In the genomic region with DNA sequence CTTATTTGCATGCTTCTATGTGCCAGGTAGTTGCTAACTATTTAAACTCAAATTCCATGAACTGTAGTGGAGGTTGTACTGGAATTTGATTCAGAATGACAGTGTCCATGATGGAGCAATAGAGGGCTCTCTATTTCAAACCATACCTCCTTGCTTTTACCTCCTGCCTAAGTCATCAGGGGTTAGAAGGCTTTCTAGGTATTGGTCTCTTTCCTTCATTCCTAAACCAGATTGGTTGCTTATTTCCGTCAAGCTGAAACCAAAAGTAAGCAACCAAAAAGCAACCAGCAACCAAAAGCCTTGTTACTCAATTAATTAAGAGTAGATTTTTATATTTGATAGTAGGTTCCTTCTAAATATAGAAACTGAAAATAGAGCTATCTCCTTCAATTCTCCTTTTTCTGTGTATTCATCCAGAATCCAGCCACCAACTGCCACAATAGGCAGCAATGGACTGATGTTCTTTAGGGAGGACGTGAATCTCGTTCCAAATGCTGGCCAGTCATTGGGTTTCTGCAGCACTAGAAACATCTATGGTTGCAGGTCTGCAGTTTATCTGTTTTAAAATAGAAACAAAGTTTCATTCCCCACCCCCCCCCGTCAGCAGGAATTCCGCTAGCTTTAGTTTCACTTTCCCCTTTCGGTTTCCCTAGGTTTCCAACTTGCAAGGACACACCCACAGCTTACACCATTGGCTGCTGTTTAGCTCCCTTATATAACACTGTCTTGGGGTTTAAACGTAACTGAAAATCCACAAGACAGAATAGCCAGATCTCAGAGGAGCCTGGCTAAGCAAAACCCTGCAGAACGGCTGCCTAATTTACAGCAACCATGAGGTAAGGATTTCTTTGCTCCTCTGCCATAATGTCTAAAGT, we compare ENCODE assay signal across 8 cellular contexts. TPM values are rescaled to one million over a fixed set of nuclear protein-coding genes. Genes with fewer than 3 reads are reported as not detected.
DNase-seq lines count a peak whose midpoint lies in the region; ATAC-seq and TF ChIP-seq lines count a peak whose summit lies in the region.

A gene with protein sequence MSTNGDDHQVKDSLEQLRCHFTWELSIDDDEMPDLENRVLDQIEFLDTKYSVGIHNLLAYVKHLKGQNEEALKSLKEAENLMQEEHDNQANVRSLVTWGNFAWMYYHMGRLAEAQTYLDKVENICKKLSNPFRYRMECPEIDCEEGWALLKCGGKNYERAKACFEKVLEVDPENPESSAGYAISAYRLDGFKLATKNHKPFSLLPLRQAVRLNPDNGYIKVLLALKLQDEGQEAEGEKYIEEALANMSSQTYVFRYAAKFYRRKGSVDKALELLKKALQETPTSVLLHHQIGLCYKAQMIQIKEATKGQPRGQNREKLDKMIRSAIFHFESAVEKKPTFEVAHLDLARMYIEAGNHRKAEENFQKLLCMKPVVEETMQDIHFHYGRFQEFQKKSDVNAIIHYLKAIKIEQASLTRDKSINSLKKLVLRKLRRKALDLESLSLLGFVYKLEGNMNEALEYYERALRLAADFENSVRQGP (plus strand): TSS at position 742 of the 875 bp plus-strand sequence. CDS start 90 bp downstream, at position 832.

- H3K4me1 ChIP-seq in ectodermal cell (ENCODE audit: control insufficient read depth, insufficient read depth, low read length) (no peaks in the 10 kb centered on the region), liver (ENCODE audit: control insufficient read depth in 4 of 4, insufficient read depth in 4 of 4, low read length in 3 of 4) (peaks cover 3 to 39% (median 14%) of the 10 kb centered on the region in 4 donors)

- no peaks in the 10 kb centered on the region for H3K36me3 Mint-ChIP-seq in stimulated activated memory B cell treated with anti-CD40 and anti-IgM and Interleukin-4, amounts not matched to agents 10 μg/mL and 1 μg/mL and 100 μg/mL, for 72 hours

- H3K4me1 Mint-ChIP-seq in stimulated activated memory B cell treated with anti-CD40 and anti-IgM and Interleukin-4, amounts not matched to agents 10 μg/mL and 1 μg/mL and 100 μg/mL, for 72 hours: peaks cover 15% of the 10 kb centered on the region

- H3K9ac ChIP-seq in liver (ENCODE audit: low read depth in 1 of 2, low read length in 2 of 2): peak within 1 kb of the TSS; percentile 77 to 90

- TF ChIP-seq RAD21 in liver (IDR thresholded peaks at IDR 0.05): peak; percentile 25 to 43

- no peaks in the 10 kb centered on the region for H3K9me3 Mint-ChIP-seq in stimulated activated memory B cell treated with anti-CD40 and anti-IgM and Interleukin-4, amounts not matched to agents 10 μg/mL and 1 μg/mL and 100 μg/mL, for 72 hours

- TF ChIP-seq CTCF in VCaP (conservative IDR thresholded peaks at IDR 0.05): no peak
- TF ChIP-seq CTCF in liver (IDR thresholded peaks at IDR 0.05; ENCODE audit: low read depth, low read length, missing input control): no peak

- H3K27ac ChIP-seq in VCaP: peak within 1 kb of the TSS; percentile 59
- peak within 1 kb of the TSS; percentile 23 for H3K27ac ChIP-seq in ectodermal cell (ENCODE audit: insufficient read depth, low read depth, low read length, poor library complexity, severe bottlenecking)
- H3K27ac ChIP-seq in liver (ENCODE audit: low read depth in 1 of 2, low read length in 2 of 2): peak within 1 kb of the TSS; percentile 90 to 95

- no peaks in the 10 kb centered on the region for H3K27me3 Mint-ChIP-seq in stimulated activated memory B cell treated with anti-CD40 and anti-IgM and Interleukin-4, amounts not matched to agents 10 μg/mL and 1 μg/mL and 100 μg/mL, for 72 hours

- peak; percentile 28 for DNase-seq in stimulated activated CD4-positive, alpha-beta T cell treated with anti-CD3 and anti-CD28 coated beads, Interleukin-15, amount 100 ng/mL, for 24 hours
- DNase-seq in stimulated activated CD4-positive, alpha-beta T cell treated with anti-CD3 and anti-CD28 coated beads, Interleukin-12 subunit alpha, Interleukin-12 subunit beta, amount 100 ng/mL, for 4 hours: no peak
- DNase-seq in H4 (ENCODE audit: low spot score) (peak; percentile 95), LoVo (ENCODE audit: low spot score) (peak; percentile 78)

- WGBS in ectodermal cell, 2 experiments: 15 to 18% methylated on average over 8 of the region's 8 CpGs
- WGBS in liver: under 1% methylated on average over 8 of the region's 8 CpGs

- peak within 1 kb of the TSS; percentile 77 for H3K4me3 Mint-ChIP-seq in stimulated activated memory B cell treated with anti-CD40 and anti-IgM and Interleukin-4, amounts not matched to agents 10 μg/mL and 1 μg/mL and 100 μg/mL, for 72 hours

- H3K9me3 ChIP-seq in ectodermal cell (ENCODE audit: control insufficient read depth, low read length): no peaks in the 10 kb centered on the region
- no peaks in the 10 kb centered on the region for H3K9me3 ChIP-seq in liver (ENCODE audit: control insufficient read depth in 4 of 4, low read length in 3 of 4)

- H3K27me3 ChIP-seq in ectodermal cell (ENCODE audit: control insufficient read depth, insufficient read depth, low read length, poor library complexity, severe bottlenecking) (no peaks in the 10 kb centered on the region), liver (ENCODE audit: control insufficient read depth in 4 of 4, insufficient read depth in 4 of 4, low read length in 3 of 4) (no peaks in the 10 kb centered on the region)

- H3K36me3 ChIP-seq in ectodermal cell (ENCODE audit: control insufficient read depth, insufficient read depth, low read length): no peaks in the 10 kb centered on the region
- no peaks in the 10 kb centered on the region for H3K36me3 ChIP-seq in liver (ENCODE audit: control insufficient read depth in 4 of 4, insufficient read depth in 3 of 4, low read depth in 1 of 4, low read length in 3 of 4)

- ATAC-seq in stimulated activated memory B cell treated with anti-CD40 and anti-IgM and Interleukin-4, amounts not matched to agents 10 μg/mL and 1 μg/mL and 100 μg/mL, for 72 hours: peak; percentile 82

- H3K4me3 ChIP-seq in ectodermal cell (ENCODE audit: insufficient read depth, low read depth, low read length) (peak within 1 kb of the TSS; percentile 50), liver (ENCODE audit: low read depth in 1 of 3, low read length in 3 of 3) (peak within 1 kb of the TSS; percentile 62 to 83 (median 83))

- peak within 1 kb of the TSS; percentile 73 for H3K27ac Mint-ChIP-seq in stimulated activated memory B cell treated with anti-CD40 and anti-IgM and Interleukin-4, amounts not matched to agents 10 μg/mL and 1 μg/mL and 100 μg/mL, for 72 hours

TF ChIP-seq in liver, 16 proteins besides CTCF, POLR2A, EP300 and RAD21 (continues in another document):
- TF ChIP-seq, protein P1, sequence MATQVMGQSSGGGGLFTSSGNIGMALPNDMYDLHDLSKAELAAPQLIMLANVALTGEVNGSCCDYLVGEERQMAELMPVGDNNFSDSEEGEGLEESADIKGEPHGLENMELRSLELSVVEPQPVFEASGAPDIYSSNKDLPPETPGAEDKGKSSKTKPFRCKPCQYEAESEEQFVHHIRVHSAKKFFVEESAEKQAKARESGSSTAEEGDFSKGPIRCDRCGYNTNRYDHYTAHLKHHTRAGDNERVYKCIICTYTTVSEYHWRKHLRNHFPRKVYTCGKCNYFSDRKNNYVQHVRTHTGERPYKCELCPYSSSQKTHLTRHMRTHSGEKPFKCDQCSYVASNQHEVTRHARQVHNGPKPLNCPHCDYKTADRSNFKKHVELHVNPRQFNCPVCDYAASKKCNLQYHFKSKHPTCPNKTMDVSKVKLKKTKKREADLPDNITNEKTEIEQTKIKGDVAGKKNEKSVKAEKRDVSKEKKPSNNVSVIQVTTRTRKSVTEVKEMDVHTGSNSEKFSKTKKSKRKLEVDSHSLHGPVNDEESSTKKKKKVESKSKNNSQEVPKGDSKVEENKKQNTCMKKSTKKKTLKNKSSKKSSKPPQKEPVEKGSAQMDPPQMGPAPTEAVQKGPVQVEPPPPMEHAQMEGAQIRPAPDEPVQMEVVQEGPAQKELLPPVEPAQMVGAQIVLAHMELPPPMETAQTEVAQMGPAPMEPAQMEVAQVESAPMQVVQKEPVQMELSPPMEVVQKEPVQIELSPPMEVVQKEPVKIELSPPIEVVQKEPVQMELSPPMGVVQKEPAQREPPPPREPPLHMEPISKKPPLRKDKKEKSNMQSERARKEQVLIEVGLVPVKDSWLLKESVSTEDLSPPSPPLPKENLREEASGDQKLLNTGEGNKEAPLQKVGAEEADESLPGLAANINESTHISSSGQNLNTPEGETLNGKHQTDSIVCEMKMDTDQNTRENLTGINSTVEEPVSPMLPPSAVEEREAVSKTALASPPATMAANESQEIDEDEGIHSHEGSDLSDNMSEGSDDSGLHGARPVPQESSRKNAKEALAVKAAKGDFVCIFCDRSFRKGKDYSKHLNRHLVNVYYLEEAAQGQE (IDR thresholded peaks at IDR 0.05): no peak
- TF ChIP-seq HNF4G (IDR thresholded peaks at IDR 0.05) (no peak), HNF4A (conservative IDR thresholded peaks at IDR 0.05) (peak; percentile 34 to 37), SP1 (IDR thresholded peaks at IDR 0.05) (peak; percentile 51), RXRA (IDR thresholded peaks at IDR 0.05) (peak; percentile 25 to 58), JUND (IDR thresholded peaks at IDR 0.05) (peak in 1 of 2 donors; percentile 19), TAF1 (conservative IDR thresholded peaks at IDR 0.05) (peak; percentile 61), FOXA1 (IDR thresholded peaks at IDR 0.05) (no peak), NR2F2 (IDR thresholded peaks at IDR 0.05) (peak; percentile 16), EGR1 (IDR thresholded peaks at IDR 0.05; ENCODE audit: low read depth in 2 of 2) (peak in 1 of 2 donors; percentile 59)
- TF ChIP-seq, protein P2, sequence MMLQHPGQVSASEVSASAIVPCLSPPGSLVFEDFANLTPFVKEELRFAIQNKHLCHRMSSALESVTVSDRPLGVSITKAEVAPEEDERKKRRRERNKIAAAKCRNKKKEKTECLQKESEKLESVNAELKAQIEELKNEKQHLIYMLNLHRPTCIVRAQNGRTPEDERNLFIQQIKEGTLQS (IDR thresholded peaks at IDR 0.05): no peak
- TF ChIP-seq, protein P3, sequence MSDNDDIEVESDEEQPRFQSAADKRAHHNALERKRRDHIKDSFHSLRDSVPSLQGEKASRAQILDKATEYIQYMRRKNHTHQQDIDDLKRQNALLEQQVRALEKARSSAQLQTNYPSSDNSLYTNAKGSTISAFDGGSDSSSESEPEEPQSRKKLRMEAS (IDR thresholded peaks at IDR 0.05): peak; percentile 47

RNA-seq across cellular contexts. Expression of the gene that starts here (rescaled TPM):
- 102 and 123 TPM in 2 replicates for total RNA-seq in H4 (2014; rRNA removed; shearing (Covaris generic))
- 10.9 TPM for polyA plus RNA-seq in ectodermal cell (2013, experiment 1 of 4)
- polyA plus RNA-seq in ectodermal cell (2013, experiment 2 of 4): 12.3 TPM
- 17.5 TPM for polyA plus RNA-seq in ectodermal cell (2013, experiment 3 of 4)
- 17.5 TPM for polyA plus RNA-seq in ectodermal cell (2013, experiment 4 of 4)
- 10 to 100 TPM; 11.4 to 11.8 TPM for total RNA-seq in liver
- polyA plus RNA-seq in liver: 10 to 100 TPM in 1 of 2 donors, 1 to 10 TPM in 1; 8.1 to 17.5 TPM

Comparison
In these comparisons a context has a peak if more than half of its experiments do, and no peak if none do; other contexts are left out.
1. H3K27ac ChIP-seq: peak in every context shown above with its lines; median percentile 92 in liver; 59 in VCaP; 23 in ectodermal cell.